ENCODE assay signal across 1 cellular context in genomic region chr17:66200685-66201092, GRCh38.
TF ChIP-seq lines count a peak whose summit lies in the region.

No MANE protein-coding gene starts in this region.

TF ChIP-seq in HepG2, 621 proteins besides CTCF, POLR2A, EP300 and RAD21 (continued from another document and continues in another):
- no peak for TF ChIP-seq RERE (CRISPR knock-in tag; IDR thresholded peaks at IDR 0.05; ENCODE audit: low read depth)
- no peak for TF ChIP-seq ZSCAN29 (CRISPR knock-in tag; conservative IDR thresholded peaks at IDR 0.05)
- TF ChIP-seq KAT8 (CRISPR knock-in tag; IDR thresholded peaks at IDR 0.05): peak; percentile 63; the same call in 1 of the 2 replicates
- TF ChIP-seq ARHGAP35 (CRISPR knock-in tag; IDR thresholded peaks at IDR 0.05; ENCODE audit: borderline replicate concordance): no peak
- TF ChIP-seq MED1 (CRISPR knock-in tag; IDR thresholded peaks at IDR 0.05): no peak
- TF ChIP-seq RFXANK (CRISPR knock-in tag; IDR thresholded peaks at IDR 0.05): no peak
- TF ChIP-seq MXI1 (IDR thresholded peaks at IDR 0.05; ENCODE audit: borderline replicate concordance, low read depth, low read length): peak; percentile 78; the same call in 2 of the 3 replicates
- no peak for TF ChIP-seq HNRNPL (IDR thresholded peaks at IDR 0.05; ENCODE audit: low read depth, low read length)
- no peak for TF ChIP-seq BCL3 (CRISPR knock-in tag; IDR thresholded peaks at IDR 0.05)
- TF ChIP-seq ZFP62 (CRISPR knock-in tag; IDR thresholded peaks at IDR 0.05): no peak
- TF ChIP-seq PRDM15 (CRISPR knock-in tag; IDR thresholded peaks at IDR 0.05): no peak
- no peak for TF ChIP-seq E2F2 (CRISPR knock-in tag; IDR thresholded peaks at IDR 0.05; ENCODE audit: borderline replicate concordance)
- peak; percentile 100 for TF ChIP-seq ZNF646 (CRISPR knock-in tag; IDR thresholded peaks at IDR 0.05)
- no peak for TF ChIP-seq NR3C1 (CRISPR knock-in tag; IDR thresholded peaks at IDR 0.05)
- TF ChIP-seq EED (CRISPR knock-in tag; IDR thresholded peaks at IDR 0.05): no peak
- no peak for TF ChIP-seq ZNF558 (CRISPR knock-in tag; IDR thresholded peaks at IDR 0.05; ENCODE audit: borderline replicate concordance)
- no peak for TF ChIP-seq PRPF4 (IDR thresholded peaks at IDR 0.05; ENCODE audit: low read depth, low read length, poor library complexity, severe bottlenecking)
- peak; percentile 56; the same call in 1 of the 2 replicates for TF ChIP-seq ZNF12 (CRISPR knock-in tag; IDR thresholded peaks at IDR 0.05)
- no peak for TF ChIP-seq ZNF280D (CRISPR knock-in tag; IDR thresholded peaks at IDR 0.05)
- TF ChIP-seq MBNL3 (CRISPR knock-in tag; conservative IDR thresholded peaks at IDR 0.05): no peak
- no peak for TF ChIP-seq POLR2G (IDR thresholded peaks at IDR 0.05; ENCODE audit: low read depth, low read length)
- TF ChIP-seq IRF1 (CRISPR knock-in tag; IDR thresholded peaks at IDR 0.05; ENCODE audit: low read depth): no peak
- no peak for TF ChIP-seq PHB2 (IDR thresholded peaks at IDR 0.05; ENCODE audit: partially characterized antibody)
- no peak for TF ChIP-seq ZFP82 (CRISPR knock-in tag; IDR thresholded peaks at IDR 0.05; ENCODE audit: borderline replicate concordance)
- no peak for TF ChIP-seq ZNF790 (CRISPR knock-in tag; IDR thresholded peaks at IDR 0.05; ENCODE audit: borderline replicate concordance)
- no peak for TF ChIP-seq ZNF552 (CRISPR knock-in tag; IDR thresholded peaks at IDR 0.05; ENCODE audit: borderline replicate concordance)
- no peak for TF ChIP-seq EEA1 (CRISPR knock-in tag; IDR thresholded peaks at IDR 0.05; ENCODE audit: borderline replicate concordance)
- TF ChIP-seq RXRA (CRISPR knock-in tag; IDR thresholded peaks at IDR 0.05): no peak; the same call in 1 of the 2 replicates
- no peak for TF ChIP-seq MTERF4 (CRISPR knock-in tag; IDR thresholded peaks at IDR 0.05)
- TF ChIP-seq NRL (CRISPR knock-in tag; IDR thresholded peaks at IDR 0.05; ENCODE audit: borderline replicate concordance): no peak
- TF ChIP-seq ELF3 (CRISPR knock-in tag; IDR thresholded peaks at IDR 0.05): peak; percentile 57; the same call in 1 of the 2 replicates
- TF ChIP-seq ZNF550 (CRISPR knock-in tag; IDR thresholded peaks at IDR 0.05; ENCODE audit: borderline replicate concordance): no peak
- TF ChIP-seq ARID2 (CRISPR knock-in tag; IDR thresholded peaks at IDR 0.05; ENCODE audit: borderline replicate concordance): no peak
- TF ChIP-seq ZNF24 (IDR thresholded peaks at IDR 0.05): no peak
- no peak for TF ChIP-seq ZNF292 (CRISPR knock-in tag; IDR thresholded peaks at IDR 0.05; ENCODE audit: borderline replicate concordance, low read depth)
- TF ChIP-seq ATRX (CRISPR knock-in tag; IDR thresholded peaks at IDR 0.05; ENCODE audit: borderline replicate concordance): no peak
- no peak; the same call in 1 of the 2 replicates for TF ChIP-seq ZFP1 (CRISPR knock-in tag; IDR thresholded peaks at IDR 0.05)
